ENCODE assay signal across 20 cellular contexts in the genomic region with DNA sequence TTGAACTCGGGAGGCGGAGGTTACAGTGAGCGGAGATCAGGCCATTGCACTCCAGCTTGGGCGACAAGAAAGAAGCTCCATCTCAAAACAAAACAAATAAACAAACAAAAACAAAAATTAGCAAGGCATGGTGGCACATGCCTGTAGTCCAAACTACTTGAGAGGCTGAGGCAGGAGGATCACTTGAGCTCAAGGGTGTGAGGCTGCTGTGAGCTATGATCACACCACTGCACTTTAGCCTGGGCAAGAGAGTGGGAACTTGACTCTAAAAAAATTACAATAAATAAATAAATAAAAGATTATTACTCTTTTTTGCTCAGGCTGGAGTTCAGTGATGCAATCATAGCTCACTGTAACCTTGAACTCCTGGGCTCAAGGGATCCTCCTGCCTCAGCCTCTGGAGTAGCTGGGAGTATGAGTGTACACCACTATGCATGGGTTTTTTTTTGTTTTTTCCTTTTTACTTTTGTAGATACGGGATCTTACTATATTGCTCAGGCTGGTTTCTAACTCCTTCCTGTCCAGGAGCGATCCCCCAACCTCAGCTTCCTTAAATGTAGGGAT.
"Had no signal": no experiment of that assay in that cellular context is flagged by ENCODE, and none has a peak within 500 bp of the region (broad histone marks: within the 10 kb centered on the region; RNA-seq: fewer than 3 reads in every experiment).

No MANE protein-coding gene starts in this region.

- H3K27me3 ChIP-seq: dorsolateral prefrontal cortex, heart left ventricle, right atrium auricular region, testis, tibial nerve, upper lobe of right lung, vagina had no signal

- H3K4me1 Mint-ChIP-seq: natural killer cell had no signal

- DNase-seq: dorsolateral prefrontal cortex; effector CD8-positive, alpha-beta T cell; heart left ventricle; hypothalamus; islet precursor cell; mammary epithelial cell; natural killer cell; small intestine; stimulated activated CD4-positive, alpha-beta T cell treated with anti-CD3 and anti-CD28 coated beads, Interleukin-12 subunit alpha, Interleukin-12 subunit beta, amount 100 ng/mL, for 4 hours; testis; upper lobe of right lung had no signal

- H3K27ac ChIP-seq: coronary artery, dorsolateral prefrontal cortex, heart left ventricle, right atrium auricular region, testis, tibial nerve, upper lobe of right lung, vagina had no signal

- H3K4me3 ChIP-seq: coronary artery, dorsolateral prefrontal cortex, heart left ventricle, right atrium auricular region, testis, tibial nerve, upper lobe of right lung, vagina had no signal

- H3K9me3 Mint-ChIP-seq: natural killer cell; neural crest cell; stimulated activated naive CD8-positive, alpha-beta T cell treated with anti-CD3 and anti-CD28 coated beads, Interleukin-15, Interleukin-2, amounts not matched to agents 100 ng/mL and 50 ng/mL, for 24 hours had no signal

- H3K36me3 Mint-ChIP-seq: natural killer cell had no signal

- H3K9me3 ChIP-seq: heart left ventricle, right atrium auricular region, testis, tibial nerve, upper lobe of right lung, vagina had no signal

- H3K27me3 Mint-ChIP-seq: stimulated activated naive CD8-positive, alpha-beta T cell treated with anti-CD3 and anti-CD28 coated beads, Interleukin-15, Interleukin-2, amounts not matched to agents 100 ng/mL and 50 ng/mL, for 24 hours had no signal

- H3K36me3 ChIP-seq: heart left ventricle, right atrium auricular region, tibial nerve, upper lobe of right lung, vagina had no signal

- H3K4me3 Mint-ChIP-seq: natural killer cell; neural crest cell; stimulated activated naive CD8-positive, alpha-beta T cell treated with anti-CD3 and anti-CD28 coated beads, Interleukin-15, Interleukin-2, amounts not matched to agents 100 ng/mL and 50 ng/mL, for 24 hours had no signal

- FAIRE-seq: frontal cortex, small intestine had no signal

- ATAC-seq: esophagus mucosa, heart left ventricle, left lobe of liver, natural killer cell, upper lobe of right lung had no signal

- H3K27ac Mint-ChIP-seq: natural killer cell; stimulated activated naive CD8-positive, alpha-beta T cell treated with anti-CD3 and anti-CD28 coated beads, Interleukin-15, Interleukin-2, amounts not matched to agents 100 ng/mL and 50 ng/mL, for 24 hours had no signal

- H3K4me1 ChIP-seq: right atrium auricular region, upper lobe of right lung, vagina had no signal
